In genomic region chr3:27720899-27721716, GRCh38 we compare ENCODE assay signal across 8 cellular contexts. TPM values are rescaled to one million over a fixed set of nuclear protein-coding genes. Genes with fewer than 3 reads are reported as not detected.
DNase-seq lines count a peak whose midpoint lies in the region; ATAC-seq and TF ChIP-seq lines count a peak whose summit lies in the region.

No MANE protein-coding gene starts in this region.

- H3K79me2 ChIP-seq in HCT116 (ENCODE audit: insufficient read depth, low read length) (no peaks in the 10 kb centered on the region), hepatocyte (no peaks in the 10 kb centered on the region), smooth muscle cell (ENCODE audit: low read depth) (no peaks in the 10 kb centered on the region)

- no peak for TF ChIP-seq POLR2A in HCT116 (IDR thresholded peaks at IDR 0.05; ENCODE audit: borderline replicate concordance, extremely low read depth, insufficient read depth, insufficient read length)

- RAD21 ChIA-PET in HCT116 (lab: Charles Lee; ENCODE audit: low non-redundant PET in 1 of 2, low total read pairs in 2 of 2, uncharacterized antibody in 2 of 2, unreplicated experiment in 2 of 2): interaction anchor here in 1 of 2 experiments (1.0 kb wide), 1 partner anchor 9 kb away, joined by 3 read pairs; no protein-coding TSS in a partner anchor

- peak overlapping the region; percentile 96 for H3K4me2 ChIP-seq in HCT116 (ENCODE audit: low read length)
- peak overlapping the region; percentile 91 for H3K4me2 ChIP-seq in hepatocyte
- peak overlapping the region; percentile 82 for H3K4me2 ChIP-seq in smooth muscle cell

- H3K4me3 ChIP-seq in CD8-positive, alpha-beta memory T cell (ENCODE audit: low read length): peak overlapping the region; percentile 73
- peak overlapping the region; percentile 78 to 90 for H3K4me3 ChIP-seq in HCT116 (replicated peaks in 1 of 2; ENCODE audit: low read depth in 1 of 2, low read length in 2 of 2)
- peak overlapping the region; percentile 3 for H3K4me3 ChIP-seq in hepatocyte
- peak overlapping the region; percentile 36 for H3K4me3 ChIP-seq in smooth muscle cell

- CTCF ChIA-PET in CD8-positive, alpha-beta memory T cell (lab: Charles Lee): interaction anchor here (0.6 to 7.4 kb wide), 46 partner anchors 9 to 628 kb away, joined by 3 to 85 read pairs (median 6); partner anchors contain the start of genes AZI2, CMC1 and ZCWPW2
- CTCF ChIA-PET in HCT116 (lab: Charles Lee) (interaction anchor here (0.7 to 2.5 kb wide), 14 partner anchors 9 to 615 kb away, joined by 3 to 30 read pairs (median 4); no protein-coding TSS in a partner anchor), WTC11 (lab: Charles Lee) (interaction anchor here (0.5 to 5.3 kb wide), 20 partner anchors 9 to 628 kb away, joined by 3 to 120 read pairs (median 5); partner anchors contain the start of genes AZI2, CMC1 and ZCWPW2)

- no peaks in the 10 kb centered on the region for H3K9me3 ChIP-seq in CD8-positive, alpha-beta memory T cell (ENCODE audit: low read length)
- no peaks in the 10 kb centered on the region for H3K9me3 ChIP-seq in HCT116 (ENCODE audit: control insufficient read depth in 1 of 2, insufficient read depth in 1 of 2, low read depth in 1 of 2, low read length in 2 of 2)
- no peaks in the 10 kb centered on the region for H3K9me3 ChIP-seq in hepatocyte (ENCODE audit: low read depth)
- no peaks in the 10 kb centered on the region for H3K9me3 ChIP-seq in smooth muscle cell (replicated peaks; ENCODE audit: low read depth)

- H2AFZ ChIP-seq in HCT116 (ENCODE audit: low read depth, low read length, poor library complexity, severe bottlenecking) (peak overlapping the region; percentile 94), hepatocyte (peak overlapping the region; percentile 49), smooth muscle cell (ENCODE audit: low read depth) (no peak overlapping the region)

- H3K4me1 Mint-ChIP-seq in CD8-positive, alpha-beta memory T cell: peaks cover 51 to 65% (median 58%) of the 10 kb centered on the region in 3 donors
- H3K4me1 Mint-ChIP-seq in WTC11: peaks cover 78% of the 10 kb centered on the region

- peak overlapping the region; percentile 77 to 98 (median 92) for H3K27ac Mint-ChIP-seq in CD8-positive, alpha-beta memory T cell
- H3K27ac Mint-ChIP-seq in WTC11: no peak overlapping the region

- 1% methylated on average over 57 of the region's 64 CpGs for WGBS in hepatocyte (ENCODE audit: low lambda C conversion rate, missing lambda C conversion rate)
- 2% methylated on average over 63 of the region's 64 CpGs for WGBS in smooth muscle cell (ENCODE audit: low lambda C conversion rate)

- H3K27me3 Mint-ChIP-seq in CD8-positive, alpha-beta memory T cell: peaks cover 23 to 29% of the 10 kb centered on the region in 2 donors
- peaks cover 94% of the 10 kb centered on the region for H3K27me3 Mint-ChIP-seq in WTC11 (ENCODE audit: low read depth)

- ATAC-seq in HCT116: peak; percentile 79
- ATAC-seq in WTC11: peak; percentile 5
- ATAC-seq in HG03108 (IDR thresholded peaks at IDR 0.05; ENCODE audit: unreplicated experiment): no peak

- H4K20me1 ChIP-seq in HCT116 (ENCODE audit: insufficient read depth): no peaks in the 10 kb centered on the region
- H4K20me1 ChIP-seq in hepatocyte (ENCODE audit: insufficient read depth, poor library complexity, severe bottlenecking): no peaks in the 10 kb centered on the region
- H4K20me1 ChIP-seq in smooth muscle cell (ENCODE audit: low read depth): no peaks in the 10 kb centered on the region

- TF ChIP-seq CTCF in HCT116 (IDR thresholded peaks at IDR 0.05 in 2 of 3, conservative IDR thresholded peaks at IDR 0.05 in 1 of 3; ENCODE audit: borderline replicate concordance in 1 of 3, insufficient read depth in 1 of 3, low read depth in 2 of 3, low read length in 2 of 3) (peak in 1 of 3 experiments; percentile 63; a peak in 2 of 6 replicates), WTC11 (IDR thresholded peaks at IDR 0.05) (no peak), hepatocyte (IDR thresholded peaks at IDR 0.05; ENCODE audit: poor library complexity) (peak; percentile 40), smooth muscle cell (IDR thresholded peaks at IDR 0.05; ENCODE audit: borderline replicate concordance, insufficient read depth, poor library complexity, severe bottlenecking) (no peak)

- no peak for TF ChIP-seq RAD21 in HCT116 (IDR thresholded peaks at IDR 0.05; ENCODE audit: low read depth)

- intact Hi-C loops in HCT116 (cut with micrococcal nuclease): loop anchor here (1.0 kb wide), 1 partner anchor 520 kb away; the partner anchor contains the start of gene CMC1

- peak overlapping the region; percentile 95 to 100 (median 99) for H3K4me3 Mint-ChIP-seq in CD8-positive, alpha-beta memory T cell
- peak overlapping the region; percentile 75 for H3K4me3 Mint-ChIP-seq in WTC11

- POLR2A ChIA-PET in CD8-positive, alpha-beta memory T cell (lab: Charles Lee): interaction anchor here (0.5 to 5.0 kb wide), 11 partner anchors 9 to 628 kb away, joined by 3 to 59 read pairs (median 5); partner anchors contain the start of gene AZI2
- POLR2A ChIA-PET in HCT116 (lab: Charles Lee) (interaction anchor here (1.2 to 3.0 kb wide), 4 partner anchors 9 to 628 kb away, joined by 3 to 13 read pairs (median 4); partner anchors contain the start of genes AZI2 and ZCWPW2), WTC11 (lab: Charles Lee) (interaction anchor here (0.5 to 1.9 kb wide), 4 partner anchors 9 to 627 kb away, joined by 3 to 9 read pairs (median 4); partner anchors contain the start of genes AZI2 and ZCWPW2)

- peaks cover 19% of the 10 kb centered on the region for H3K27me3 ChIP-seq in CD8-positive, alpha-beta memory T cell (ENCODE audit: insufficient read depth, low read length, poor library complexity, severe bottlenecking)
- no peaks in the 10 kb centered on the region for H3K27me3 ChIP-seq in HCT116 (ENCODE audit: insufficient read depth, low read length)
- peaks cover 98% of the 10 kb centered on the region for H3K27me3 ChIP-seq in hepatocyte
- peaks cover 100% of the 10 kb centered on the region for H3K27me3 ChIP-seq in smooth muscle cell (ENCODE audit: low read depth)

- DNase-seq in CD8-positive, alpha-beta memory T cell: peak in 1 of 5 donors; percentile 36
- peak; percentile 34 for DNase-seq in HCT116 (ENCODE audit: low read depth, low spot score)
- peak; percentile 63 for DNase-seq in WTC11 (ENCODE audit: low spot score)
- DNase-seq in hepatocyte (ENCODE audit: low spot score): no peak
- no peak for DNase-seq in smooth muscle cell (lab: John Stamatoyannopoulos, UW; ENCODE audit: unreplicated experiment)
- no peak for DNase-seq in activated effector memory CD4-positive, alpha-beta T cell treated with anti-CD3 and anti-CD28 coated beads, Interleukin-2, amount 50 U/mL, for 16 hours
- DNase-seq in HK-2 (ENCODE audit: unreplicated experiment): no peak

- H3K9me2 ChIP-seq in HCT116 (ENCODE audit: insufficient read depth): no peaks in the 10 kb centered on the region
- no peaks in the 10 kb centered on the region for H3K9me2 ChIP-seq in hepatocyte (replicated peaks; ENCODE audit: insufficient read depth)

- peaks cover 6% of the 10 kb centered on the region for H3K36me3 ChIP-seq in CD8-positive, alpha-beta memory T cell (ENCODE audit: insufficient read depth, low read length)
- H3K36me3 ChIP-seq in HCT116 (ENCODE audit: control insufficient read depth in 1 of 2, insufficient read depth in 2 of 2, low read length in 2 of 2): no peaks in the 10 kb centered on the region
- no peaks in the 10 kb centered on the region for H3K36me3 ChIP-seq in hepatocyte (replicated peaks; ENCODE audit: insufficient read depth, low read depth)
- H3K36me3 ChIP-seq in smooth muscle cell (ENCODE audit: low read depth): no peaks in the 10 kb centered on the region

- H3K27ac ChIP-seq in CD8-positive, alpha-beta memory T cell (ENCODE audit: low read depth, low read length): peak overlapping the region; percentile 64
- H3K27ac ChIP-seq in HCT116 (ENCODE audit: low read depth, low read length) (peak overlapping the region; percentile 70), hepatocyte (no peak overlapping the region), smooth muscle cell (ENCODE audit: low read depth) (no peak overlapping the region)

- BruUV-seq in HCT116 (replicated peaks; lab: Mats Ljungman, UMichigan): no TSS peak

- peaks cover 15 to 58% (median 18%) of the 10 kb centered on the region in 3 donors for H3K36me3 Mint-ChIP-seq in CD8-positive, alpha-beta memory T cell
- no peaks in the 10 kb centered on the region for H3K36me3 Mint-ChIP-seq in WTC11

- no peaks in the 10 kb centered on the region for H3F3A ChIP-seq in smooth muscle cell (ENCODE audit: low read depth)

- H3K9ac ChIP-seq in HCT116 (ENCODE audit: low read length) (peak overlapping the region; percentile 62), smooth muscle cell (ENCODE audit: low read depth) (no peak overlapping the region)

- H3K4me1 ChIP-seq in CD8-positive, alpha-beta memory T cell (ENCODE audit: insufficient read depth, low read length): peaks cover 25% of the 10 kb centered on the region
- H3K4me1 ChIP-seq in HCT116 (ENCODE audit: control insufficient read depth in 1 of 2, insufficient read depth in 2 of 2, low read length in 2 of 2) (peaks cover 3 to 10% of the 10 kb centered on the region in 2 experiments; a peak in 2 of 4 replicates), hepatocyte (ENCODE audit: insufficient read depth) (peaks cover 16% of the 10 kb centered on the region), smooth muscle cell (ENCODE audit: low read depth) (peaks cover 20% of the 10 kb centered on the region)

- H3K9me3 Mint-ChIP-seq in CD8-positive, alpha-beta memory T cell: no peaks in the 10 kb centered on the region
- H3K9me3 Mint-ChIP-seq in WTC11: no peaks in the 10 kb centered on the region

TF ChIP-seq in HCT116, 20 proteins besides CTCF, POLR2A, EP300 and RAD21:
- no peak for TF ChIP-seq EZH2 (IDR thresholded peaks at IDR 0.05)
- no peak for TF ChIP-seq TCF7L2 (IDR thresholded peaks at IDR 0.05; ENCODE audit: borderline replicate concordance, extremely low read depth, insufficient read depth, insufficient read length)
- peak; percentile 53; the same call in 1 of the 2 replicates for TF ChIP-seq EGR1 (IDR thresholded peaks at IDR 0.05; ENCODE audit: low read depth)
- peak; percentile 29; the same call in 1 of the 2 replicates for TF ChIP-seq ZFX (IDR thresholded peaks at IDR 0.05)

TF ChIP-seq in WTC11, 78 proteins besides CTCF, POLR2A, EP300 and RAD21 (continues in another document):
- peak; percentile 83 for TF ChIP-seq ZNF423 (CRISPR knock-in tag; IDR thresholded peaks at IDR 0.05)
- 0 out of 2 replicates have a peak, but pooled peaks have one; percentile 35 for TF ChIP-seq FOXP1 (CRISPR knock-in tag; IDR thresholded peaks at IDR 0.05; ENCODE audit: borderline replicate concordance)
- no peak for TF ChIP-seq JUN (CRISPR knock-in tag; IDR thresholded peaks at IDR 0.05)

RNA-seq across cellular contexts. Expression of gene EOMES, which starts 1.0 kb away (rescaled TPM):
- total RNA-seq in CD8-positive, alpha-beta memory T cell: 10 to 100 TPM; 37.1 to 37.2 TPM
- 188 TPM for polyA plus RNA-seq in CD8-positive, alpha-beta memory T cell
- total RNA-seq in HCT116 (2021; ENCODE audit: unreplicated experiment): 1.4 TPM
- polyA plus RNA-seq in HCT116 (2012): 0.56 and 0.70 TPM in 2 replicates
- total RNA-seq in WTC11 (2021): 0.76 to 1.4 TPM (median 1.1 TPM) in 3 replicates
- not detected in 2 replicates for total RNA-seq in hepatocyte
- polyA plus RNA-seq in hepatocyte: 0.39 TPM in 1 of 2 replicates, not detected in the other
- not detected in 2 replicates for total RNA-seq in smooth muscle cell
- polyA plus RNA-seq in smooth muscle cell: not detected in 2 replicates

Comparison
In these comparisons a context has a peak if more than half of its experiments do, and no peak if none do; other contexts are left out.
1. DNase-seq: peak in HCT116 (single experiment) and WTC11 (single experiment); none in hepatocyte (single experiment), smooth muscle cell (single experiment), activated effector memory CD4-positive, alpha-beta T cell treated with anti-CD3 and anti-CD28 coated beads, Interleukin-2, amount 50 U/mL, for 16 hours (single experiment) and HK-2 (single experiment).
2. H3K27ac ChIP-seq: peak in CD8-positive, alpha-beta memory T cell (single experiment) and HCT116 (single experiment); none in hepatocyte (single experiment) and smooth muscle cell (single experiment).
3. H3K4me3 ChIP-seq: peak in every context shown above with its lines; median percentile 84 in HCT116; 73 in CD8-positive, alpha-beta memory T cell; 36 in smooth muscle cell; 3 in hepatocyte.
4. RNA of gene EOMES, which starts 1.0 kb away (total RNA-seq): 37.1 to 37.2 TPM in CD8-positive, alpha-beta memory T cell; 1.4 TPM in HCT116 (single experiment), 0.76 to 1.4 TPM in WTC11, not detected in hepatocyte and not detected in smooth muscle cell; every median in the first group is over 10 times any median in the second.
5. Peak in every context shown above with its lines, with median percentiles within 50 percentile points of each other: H3K4me2 ChIP-seq.